2 cellular contexts compared by ENCODE assay signal in genomic region chr1:18307329-18307898, GRCh38.
A peak's percentile ranks its signal among the peaks of the same experiment; 100 is the strongest.
TF ChIP-seq lines count a peak whose summit lies in the region.

No MANE protein-coding gene starts in this region.

TF ChIP-seq in HepG2, 621 proteins besides CTCF, POLR2A, EP300 and RAD21:
- TF ChIP-seq, protein P1, sequence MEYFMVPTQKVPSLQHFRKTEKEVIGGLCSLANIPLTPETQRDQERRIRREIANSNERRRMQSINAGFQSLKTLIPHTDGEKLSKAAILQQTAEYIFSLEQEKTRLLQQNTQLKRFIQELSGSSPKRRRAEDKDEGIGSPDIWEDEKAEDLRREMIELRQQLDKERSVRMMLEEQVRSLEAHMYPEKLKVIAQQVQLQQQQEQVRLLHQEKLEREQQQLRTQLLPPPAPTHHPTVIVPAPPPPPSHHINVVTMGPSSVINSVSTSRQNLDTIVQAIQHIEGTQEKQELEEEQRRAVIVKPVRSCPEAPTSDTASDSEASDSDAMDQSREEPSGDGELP (IDR thresholded peaks at IDR 0.05; ENCODE audit: borderline replicate concordance, low read depth) = no peak
- peak; percentile 95 for TF ChIP-seq ZNF768 (CRISPR knock-in tag; IDR thresholded peaks at IDR 0.05)

TF ChIP-seq in H1, 55 proteins besides CTCF, POLR2A, EP300 and RAD21 (continued from another document):
- peak; percentile 95 for TF ChIP-seq KDM1A (IDR thresholded peaks at IDR 0.05; ENCODE audit: borderline replicate concordance, low read length)
- no peak for TF ChIP-seq BRCA1 (IDR thresholded peaks at IDR 0.05; ENCODE audit: low read depth, low read length)
- TF ChIP-seq SP2 (IDR thresholded peaks at IDR 0.05; ENCODE audit: low read length) = no peak
- TF ChIP-seq EGR1 (IDR thresholded peaks at IDR 0.05; ENCODE audit: borderline replicate concordance, low read depth, low read length) = no peak
- TF ChIP-seq MAFK (IDR thresholded peaks at IDR 0.05; ENCODE audit: low read depth, low read length) = no peak
